In genomic region chr5:140000332-140000731, GRCh38 we compare ENCODE assay signal across 20 cellular contexts. TPM values are rescaled to one million over a fixed set of nuclear protein-coding genes. Genes with fewer than 3 reads are reported as not detected.
DNase-seq lines count a peak whose midpoint lies in the region; ATAC-seq and TF ChIP-seq lines count a peak whose summit lies in the region.
"Had no signal": no experiment of that assay in that cellular context is flagged by ENCODE, and none has a peak within 500 bp of the region (broad histone marks: within the 10 kb centered on the region; RNA-seq: fewer than 3 reads in every experiment).

No MANE protein-coding gene starts in this region.

- H3K4me1 ChIP-seq in right atrium auricular region, result peaks cover 0 to 9% of the 10 kb centered on the region in 2 donors
- H3K4me1 ChIP-seq: suprapubic skin had no signal

- H3K36me3 ChIP-seq in right atrium auricular region, result no peaks in the 10 kb centered on the region
- H3K36me3 ChIP-seq: suprapubic skin had no signal

- no peaks in the 10 kb centered on the region for H3K4me1 Mint-ChIP-seq in activated T-cell treated with anti-CD3 and anti-CD28 coated beads, Interleukin-2, amount 50 U/mL, for 4 hours (ENCODE audit: low read depth)
- H3K4me1 Mint-ChIP-seq: activated naive CD8-positive, alpha-beta T cell treated with anti-CD3 and anti-CD28 coated beads for 36 hours had no signal

- H3K4me3 Mint-ChIP-seq in activated T-cell treated with anti-CD3 and anti-CD28 coated beads, Interleukin-2, amount 50 U/mL, for 4 hours, result no peak overlapping the region
- H3K4me3 Mint-ChIP-seq: activated naive CD8-positive, alpha-beta T cell treated with anti-CD3 and anti-CD28 coated beads for 36 hours had no signal

- peak overlapping the region in 1 of 2 donors; percentile 18 for H3K4me3 ChIP-seq in right atrium auricular region
- H3K4me3 ChIP-seq: coronary artery, suprapubic skin had no signal

- peaks cover 30% of the 10 kb centered on the region for H3K27me3 Mint-ChIP-seq in activated T-cell treated with anti-CD3 and anti-CD28 coated beads, Interleukin-2, amount 50 U/mL, for 4 hours (ENCODE audit: low read depth)

- H3K27me3 ChIP-seq in right atrium auricular region, result no peaks in the 10 kb centered on the region

- in situ Hi-C loops in G401 (cut with HindIII; ENCODE audit: low sequenced_read_pairs) (no loop called here), GM13976 (cut with MboI; ENCODE audit: low sequenced_read_pairs, unreplicated experiment) (no loop called here)

- no peaks in the 10 kb centered on the region for H3K9me3 Mint-ChIP-seq in activated T-cell treated with anti-CD3 and anti-CD28 coated beads, Interleukin-2, amount 50 U/mL, for 4 hours
- H3K9me3 Mint-ChIP-seq: activated naive CD8-positive, alpha-beta T cell treated with anti-CD3 and anti-CD28 coated beads for 36 hours had no signal

- no peak for ATAC-seq in activated T-cell treated with anti-CD3 and anti-CD28 coated beads, Interleukin-2, amount 50 U/mL, for 4 hours
- ATAC-seq: sciatic nerve had no signal

- peak overlapping the region; percentile 61 to 75 for H3K27ac ChIP-seq in right atrium auricular region
- H3K27ac ChIP-seq: coronary artery, suprapubic skin had no signal

- TF ChIP-seq CTCF in right atrium auricular region (IDR thresholded peaks at IDR 0.05) (no peak), GM13976 (IDR thresholded peaks at IDR 0.05; ENCODE audit: borderline replicate concordance, control extremely low read depth, extremely low read depth, insufficient read depth, missing control alignments) (no peak)

- H3K9me3 ChIP-seq in right atrium auricular region, result no peaks in the 10 kb centered on the region
- H3K9me3 ChIP-seq: suprapubic skin had no signal

- no peaks in the 10 kb centered on the region for H3K36me3 Mint-ChIP-seq in activated T-cell treated with anti-CD3 and anti-CD28 coated beads, Interleukin-2, amount 50 U/mL, for 4 hours (ENCODE audit: insufficient read depth)
- H3K36me3 Mint-ChIP-seq: activated naive CD8-positive, alpha-beta T cell treated with anti-CD3 and anti-CD28 coated beads for 36 hours had no signal

- peak; percentile 61 for DNase-seq in G401 (ENCODE audit: low spot score)
- peak; percentile 48 for DNase-seq in NCI-H524 treated with DMSO at 0.1 percent for 48 hours (lab: John Stamatoyannopoulos, UW)
- DNase-seq in right atrium auricular region (ENCODE audit: low spot score), result no peak
- DNase-seq in retina, result peak; percentile 66
- no peak for DNase-seq in activated T-cell treated with anti-CD3 and anti-CD28 coated beads, Interleukin-2, amount 50 U/mL, for 4 hours
- DNase-seq in activated naive CD4-positive, alpha-beta T cell (lab: John Stamatoyannopoulos, UW), result no peak
- no peak for DNase-seq in GM13976 (ENCODE audit: low spot score)
- no peak for DNase-seq in activated CD4-positive, alpha-beta T cell treated with anti-CD3 and anti-CD28 coated beads, Interleukin-2, amount 50 U/mL, for 48 hours
- DNase-seq: activated naive CD8-positive, alpha-beta T cell treated with anti-CD3 and anti-CD28 coated beads for 36 hours; DMS 273 treated with DMSO at 0.1 percent for 48 hours; GF-D8; glutamatergic neuron; GOT3; KBM-7; NCI-H187 treated with DMSO at 0.1 percent for 48 hours; NCI-H510A; SHP77 treated with DMSO at 0.1 percent for 48 hours had no signal

RNA-seq across cellular contexts. Expression of gene NRG2, which starts 42.8 kb away (rescaled TPM):
- 1.5 and 2.0 TPM in 2 replicates for total RNA-seq in G401 (2014; rRNA removed; shearing (Covaris generic))
- 1 to 10 TPM; 1.8 to 1.9 TPM for total RNA-seq in right atrium auricular region
- total RNA-seq in activated T-cell treated with anti-CD3 and anti-CD28 coated beads, Interleukin-2, amount 50 U/mL, for 4 hours, result under 1 TPM; 0.16 to 0.30 (median 0.23) TPM

Comparison
In these comparisons a context has a peak if more than half of its experiments do, and no peak if none do; other contexts are left out.
1. DNase-seq: peak in G401 (single experiment), NCI-H524 treated with DMSO at 0.1 percent for 48 hours (single experiment) and retina (single experiment); none in right atrium auricular region (single experiment), activated T-cell treated with anti-CD3 and anti-CD28 coated beads, Interleukin-2, amount 50 U/mL, for 4 hours (single experiment), activated naive CD4-positive, alpha-beta T cell (0 of 4), GM13976 (single experiment) and activated CD4-positive, alpha-beta T cell treated with anti-CD3 and anti-CD28 coated beads, Interleukin-2, amount 50 U/mL, for 48 hours (0 of 2).